7 cellular contexts compared by ENCODE assay signal in genomic region chr9:104872959-104873850, GRCh38. TPM values are rescaled to one million over a fixed set of nuclear protein-coding genes. Genes with fewer than 3 reads are reported as not detected.
DNase-seq lines count a peak whose midpoint lies in the region; ATAC-seq, FAIRE-seq and TF ChIP-seq lines count a peak whose summit lies in the region.

No MANE protein-coding gene starts in this region.

- peak; percentile 5; the same call in 1 of the 2 replicates for TF ChIP-seq RAD21 in IMR-90 (IDR thresholded peaks at IDR 0.05; ENCODE audit: low read length)

- peak overlapping the region; percentile 92 for H2BK120ac ChIP-seq in IMR-90 (ENCODE audit: low read depth, low read length)

- TF ChIP-seq POLR2A in IMR-90 (IDR thresholded peaks at IDR 0.05; ENCODE audit: low read depth, low read length): no peak

- CTCF ChIA-PET in IMR-90 (lab: Yijun Ruan, JAX): interaction anchor here (0.6 kb wide), 1 partner anchor 41 kb away, joined by 6 read pairs; no protein-coding TSS in a partner anchor

- no CpG with 5 or more reads among the region's 6 CpGs for WGBS in IMR-90 (ENCODE audit: extremely low coverage in 2 of 2, insufficient read length in 1 of 2), 2 experiments

- H3K36me3 ChIP-seq in IMR-90 (ENCODE audit: control insufficient read depth, insufficient read depth, low read length) (peaks cover 32% of the 10 kb centered on the region), keratinocyte (ENCODE audit: control insufficient read depth in 2 of 2, extremely low read depth in 1 of 2, insufficient read depth in 2 of 2, low read length in 2 of 2) (peaks cover 0 to 29% of the 10 kb centered on the region in 2 experiments)

- peak overlapping the region; percentile 76 for H2BK15ac ChIP-seq in IMR-90 (ENCODE audit: low read depth, low read length)

- in situ Hi-C loops in IMR-90 (cut with MboI; ENCODE audit: low sequenced_read_pairs): no loop called here
- in situ Hi-C loops in astrocyte of the cerebellum (cut with HindIII; ENCODE audit: low sequenced_read_pairs): loop anchor here (25.0 kb wide), 1 partner anchor 539 kb away; no protein-coding TSS in a partner anchor

- peak overlapping the region; percentile 69 for H3K18ac ChIP-seq in IMR-90 (ENCODE audit: low read depth, low read length)

- no TSS peak for BruUV-seq in IMR-90 (replicated peaks; lab: Mats Ljungman, UMichigan)

- H2AK5ac ChIP-seq in IMR-90 (ENCODE audit: low read depth, low read length): peak overlapping the region; percentile 86

- H3K9me1 ChIP-seq in IMR-90 (ENCODE audit: insufficient read depth, low read length) (peaks cover 36% of the 10 kb centered on the region), keratinocyte (ENCODE audit: control insufficient read depth, extremely low read depth, insufficient read depth, low read length) (no peaks in the 10 kb centered on the region)

- peaks cover 27% of the 10 kb centered on the region for H3K79me2 ChIP-seq in keratinocyte (ENCODE audit: control insufficient read depth, insufficient read depth, low read length)

- peak overlapping the region; percentile 91 for H3K4ac ChIP-seq in IMR-90 (ENCODE audit: low read depth, low read length)

- TF ChIP-seq CTCF in IMR-90 (conservative IDR thresholded peaks at IDR 0.05; ENCODE audit: low read depth, low read length): no peak
- TF ChIP-seq CTCF in astrocyte of the cerebellum (IDR thresholded peaks at IDR 0.05; ENCODE audit: low read depth, low read length, missing control alignments): no peak
- no peak for TF ChIP-seq CTCF in keratinocyte (optimal IDR thresholded peaks at IDR 0.05 in 1 of 3, IDR thresholded peaks at IDR 0.05 in 1 of 3, conservative IDR thresholded peaks at IDR 0.05 in 1 of 3; ENCODE audit: extremely low read depth in 1 of 3, insufficient read depth in 2 of 3, low read length in 3 of 3)

- H3K4me3 ChIP-seq in IMR-90 (ENCODE audit: insufficient read depth, low read depth, low read length) (no peak overlapping the region), astrocyte of the cerebellum (ENCODE audit: low read depth, low read length) (no peak overlapping the region), keratinocyte (ENCODE audit: control insufficient read depth in 2 of 3, extremely low read depth in 1 of 3, insufficient read depth in 2 of 3, low read depth in 1 of 3, low read length in 3 of 3) (no peak overlapping the region)

- peaks cover 26 to 62% of the 10 kb centered on the region in 2 experiments for H3K79me1 ChIP-seq in IMR-90 (ENCODE audit: low read depth in 1 of 2, low read length in 2 of 2)

- H2BK5ac ChIP-seq in IMR-90 (ENCODE audit: low read depth, low read length, poor library complexity, severe bottlenecking): peak overlapping the region; percentile 89

- H3K9me3 ChIP-seq in IMR-90 (ENCODE audit: control insufficient read depth, insufficient read depth, low read length): no peaks in the 10 kb centered on the region
- no peaks in the 10 kb centered on the region for H3K9me3 ChIP-seq in keratinocyte (ENCODE audit: control insufficient read depth, low read depth, low read length)

- peak overlapping the region; percentile 69; the same call in 1 of the 2 replicates for H3K23ac ChIP-seq in IMR-90 (ENCODE audit: low read depth, low read length)

- peak overlapping the region; percentile 41 for H3K4me2 ChIP-seq in IMR-90 (ENCODE audit: low read depth, low read length)
- H3K4me2 ChIP-seq in keratinocyte (ENCODE audit: control insufficient read depth, extremely low read depth, insufficient read depth, low read depth, low read length): peak overlapping the region; percentile 56

- dilution Hi-C loops in IMR-90 (cut with HindIII; ENCODE audit: low sequenced_read_pairs, unreplicated experiment) (no loop called here), keratinocyte (cut with MboI; ENCODE audit: extremely low pct_ligation_motif_present, low sequenced_read_pairs) (no loop called here)

- DNase-seq in IMR-90 (peak; percentile 97), astrocyte of the cerebellum (ENCODE audit: low read depth) (peak; percentile 77), keratinocyte (ENCODE audit: low read depth, low spot score) (peak; percentile 88), substantia nigra (lab: John Stamatoyannopoulos, UW) (peak in 25 of 49 donors; percentile 3 to 82 (median 28)), GOT3 (lab: John Stamatoyannopoulos, UW) (no peak)

- intact Hi-C loops in IMR-90 (cut with micrococcal nuclease): no loop called here

- peak overlapping the region; percentile 59 to 90 for H4K8ac ChIP-seq in IMR-90 (ENCODE audit: low read depth in 2 of 2, low read length in 2 of 2)

- POLR2A ChIA-PET in IMR-90 (lab: Charles Lee; ENCODE audit: unreplicated experiment): no interaction called here

- H2BK20ac ChIP-seq in IMR-90 (ENCODE audit: low read depth, low read length): peak overlapping the region; percentile 71

- ATAC-seq in IMR-90 (ENCODE audit: low read depth) (peak; percentile 63), GM19328 (IDR thresholded peaks at IDR 0.05; ENCODE audit: unreplicated experiment) (no peak), HG03097 (IDR thresholded peaks at IDR 0.05; ENCODE audit: low FRiP score, unreplicated experiment) (no peak)

- peaks cover 29% of the 10 kb centered on the region for H3K4me1 ChIP-seq in IMR-90 (ENCODE audit: control insufficient read depth, insufficient read depth, low read length)
- peaks cover 48% of the 10 kb centered on the region for H3K4me1 ChIP-seq in keratinocyte (ENCODE audit: control insufficient read depth, extremely low read depth, insufficient read depth, low read length)

- peak overlapping the region; percentile 94 for H3K56ac ChIP-seq in IMR-90 (ENCODE audit: extremely low read depth, insufficient read depth, low read length)

- peak overlapping the region; percentile 47 for H2AFZ ChIP-seq in IMR-90 (replicated peaks; ENCODE audit: low read length, poor library complexity)
- no peak overlapping the region for H2AFZ ChIP-seq in keratinocyte (ENCODE audit: control insufficient read depth, low read length)

- H4K91ac ChIP-seq in IMR-90 (ENCODE audit: insufficient read depth, low read depth, low read length): peak overlapping the region; percentile 78

- H3K27me3 ChIP-seq in IMR-90 (ENCODE audit: control insufficient read depth, insufficient read depth, low read length): no peaks in the 10 kb centered on the region
- H3K27me3 ChIP-seq in keratinocyte (ENCODE audit: control insufficient read depth, extremely low read depth, insufficient read depth, low read length): no peaks in the 10 kb centered on the region

- peak overlapping the region; percentile 77 for H3K27ac ChIP-seq in IMR-90 (ENCODE audit: insufficient read depth, low read length)
- H3K27ac ChIP-seq in keratinocyte (ENCODE audit: control insufficient read depth, insufficient read depth, low read length): peak overlapping the region; percentile 87
- H3K27ac ChIP-seq in substantia nigra (ENCODE audit: low read depth, low read length, poor library complexity, severe bottlenecking): no peak overlapping the region

- H3K9ac ChIP-seq in IMR-90 (ENCODE audit: low read depth, low read length): peak overlapping the region; percentile 41; the same call in 1 of the 2 replicates
- H3K9ac ChIP-seq in keratinocyte (ENCODE audit: control insufficient read depth, extremely low read depth, insufficient read depth, low read length): peak overlapping the region; percentile 62

- peak overlapping the region; percentile 79 for H2AK9ac ChIP-seq in IMR-90 (replicated peaks; ENCODE audit: low read depth, low read length, poor library complexity)

- peak overlapping the region; percentile 83; the same call in 1 of the 2 replicates for H4K5ac ChIP-seq in IMR-90 (ENCODE audit: low read depth, low read length)

- peak; percentile 98 for FAIRE-seq in keratinocyte (lab: Jason Lieb, UNC)

- peak overlapping the region; percentile 73 for H3K14ac ChIP-seq in IMR-90 (replicated peaks; ENCODE audit: low read depth, low read length)

- H4K20me1 ChIP-seq in IMR-90 (ENCODE audit: insufficient read depth, low read length) (peaks cover 9% of the 10 kb centered on the region), keratinocyte (ENCODE audit: control insufficient read depth, extremely low read depth, insufficient read depth, low read length) (no peaks in the 10 kb centered on the region)

TF ChIP-seq in IMR-90, 13 proteins besides CTCF, POLR2A, EP300 and RAD21 (continues in another document):
- TF ChIP-seq CHD1 (IDR thresholded peaks at IDR 0.05; ENCODE audit: low read depth, low read length) (no peak), MXI1 (IDR thresholded peaks at IDR 0.05; ENCODE audit: borderline replicate concordance, low read depth, low read length) (no peak), RCOR1 (IDR thresholded peaks at IDR 0.05; ENCODE audit: insufficient replicate concordance, low read length) (peak; percentile 13), NFE2L2 (IDR thresholded peaks at IDR 0.05; ENCODE audit: low read depth, low read length) (0 out of 2 replicates have a peak, but pooled peaks have one; percentile 3), SMC3 (IDR thresholded peaks at IDR 0.05; ENCODE audit: low read depth, low read length) (peak; percentile 16; the same call in 1 of the 2 replicates), RFX5 (IDR thresholded peaks at IDR 0.05; ENCODE audit: low read depth, low read length) (no peak), CEBPB (IDR thresholded peaks at IDR 0.05; ENCODE audit: low read depth, low read length) (peak; percentile 56; the same call in 1 of the 2 replicates), MAFK (IDR thresholded peaks at IDR 0.05; ENCODE audit: low read depth, low read length) (no peak), USF2 (IDR thresholded peaks at IDR 0.05; ENCODE audit: low read depth, low read length) (no peak), MAZ (IDR thresholded peaks at IDR 0.05; ENCODE audit: borderline replicate concordance, low read depth, low read length) (no peak)

RNA-seq across cellular contexts. Expression of gene ABCA1, which starts 54.8 kb away (rescaled TPM):
- 43.6 and 52.2 TPM in 2 replicates for total RNA-seq in IMR-90 (2012; rRNA removed)
- polyA plus RNA-seq in IMR-90 (2012; rRNA removed) (4.3 and 5.8 TPM in 2 replicates), keratinocyte (20.8 to 35.9 TPM (median 23.0 TPM) in 3 replicates)
- polyA plus RNA-seq in IMR-90 (2012; cell fraction: cytosol; rRNA removed): 3.5 and 4.7 TPM in 2 replicates
- 5.0 and 11.1 TPM in 2 replicates for polyA plus RNA-seq in IMR-90 (2012; cell fraction: nucleus; rRNA removed; ENCODE audit: low replicate concordance)
- 2.5 TPM for polyA plus RNA-seq in keratinocyte (2011; ENCODE audit: low read depth)
- polyA plus RNA-seq in keratinocyte (2011; cell fraction: cytosol; rRNA removed): 4.2 and 6.8 TPM in 2 replicates
- 45.6 and 53.6 TPM in 2 replicates for polyA plus RNA-seq in keratinocyte (2011; cell fraction: nucleus; rRNA removed)
- 4.2 and 27.7 TPM in 2 replicates for polyA plus RNA-seq in keratinocyte (2012; ENCODE audit: low replicate concordance)
- 262 to 318 TPM (median 305 TPM) in 3 replicates for polyA minus RNA-seq in keratinocyte
- 47.2 TPM for polyA minus RNA-seq in keratinocyte (2011; cell fraction: cytosol; rRNA and poly(A)+ RNA removed)
- polyA minus RNA-seq in keratinocyte (2011; cell fraction: nucleus; rRNA and poly(A)+ RNA removed): 243 and 353 TPM in 2 replicates
